In the genomic region with DNA sequence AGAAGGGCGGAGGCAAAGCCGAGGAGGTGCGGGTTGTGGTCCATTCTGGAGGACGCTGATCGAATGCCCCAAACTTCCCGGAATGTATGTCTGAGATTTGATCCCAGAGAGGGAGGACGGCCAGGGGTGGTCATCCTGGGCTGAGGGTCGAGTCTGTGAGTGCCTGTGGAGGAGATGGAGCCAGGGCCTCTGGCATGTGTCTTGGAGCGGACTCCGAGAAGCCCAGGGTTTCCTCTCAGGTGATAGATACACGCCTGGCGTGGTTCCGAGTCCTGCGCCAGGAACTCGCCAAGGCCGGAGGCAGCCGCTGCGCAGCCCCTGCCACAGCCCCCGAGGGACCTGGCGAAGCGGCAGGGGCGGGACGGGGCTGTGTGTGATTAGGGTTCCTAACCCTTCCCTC, we compare ENCODE assay signal across 9 cellular contexts. TPM values are rescaled to one million over a fixed set of nuclear protein-coding genes. Genes with fewer than 3 reads are reported as not detected.
A peak's percentile ranks its signal among the peaks of the same experiment; 100 is the strongest.
DNase-seq lines count a peak whose midpoint lies in the region; ATAC-seq, FAIRE-seq and TF ChIP-seq lines count a peak whose summit lies in the region.
"Had no signal": no experiment of that assay in that cellular context is flagged by ENCODE, and none has a peak within 500 bp of the region (broad histone marks: within the 10 kb centered on the region; RNA-seq: fewer than 3 reads in every experiment).

No MANE protein-coding gene starts in this region.

- H3K27ac ChIP-seq in right cardiac atrium (ENCODE audit: low read length) = peak overlapping the region; percentile 14
- no peak overlapping the region for H3K27ac ChIP-seq in psoas muscle

- peaks cover 7% of the 10 kb centered on the region for H3K27me3 Mint-ChIP-seq in brain

- H3K9me3 Mint-ChIP-seq in brain = peaks cover 80 to 83% (median 81%) of the 10 kb centered on the region in 5 experiments

- no peak for FAIRE-seq in HTR-8/SVneo (lab: Jason Lieb, UNC)

- peak overlapping the region in 3 of 5 experiments; percentile 93 to 97 (median 94) for H3K4me3 Mint-ChIP-seq in brain

- ATAC-seq in right cardiac atrium (peak; percentile 7 to 43), psoas muscle (peak in 1 of 4 donors; percentile 8)

- DNase-seq in BE2C = peak; percentile 15
- DNase-seq in right cardiac atrium = peak; percentile 23 to 79 (median 63)
- peak in 1 of 2 donors; percentile 18 for DNase-seq in psoas muscle
- no peak for DNase-seq in HuH-7 (ENCODE audit: low spot score)
- DNase-seq in GM10266 (ENCODE audit: extremely low spot score) = no peak
- DNase-seq in HTR-8/SVneo (ENCODE audit: insufficient read length, low spot score) = no peak
- DNase-seq in NOMO-1 (lab: John Stamatoyannopoulos, UW; ENCODE audit: unreplicated experiment in 2 of 2) = no peak

- WGBS in right cardiac atrium = 1% methylated on average over 23 of the region's 23 CpGs
- 1 to 2% (median 2%) methylated on average over 22 to 23 of the region's 23 CpGs for WGBS in psoas muscle, 3 donors

- TF ChIP-seq CTCF in BE2C (IDR thresholded peaks at IDR 0.05; ENCODE audit: low read depth, low read length) = no peak
- TF ChIP-seq CTCF in brain (conservative IDR thresholded peaks at IDR 0.05) = no peak
- no peak for TF ChIP-seq CTCF in psoas muscle (IDR thresholded peaks at IDR 0.05)
- no peak for TF ChIP-seq CTCF in GM10266 (IDR thresholded peaks at IDR 0.05; ENCODE audit: control insufficient read depth, insufficient read depth, low read depth, missing control alignments)

- peak overlapping the region in 3 of 5 experiments; percentile 71 to 98 (median 94) for H3K27ac Mint-ChIP-seq in brain
- H3K27ac Mint-ChIP-seq: IgD-negative memory B cell had no signal

- intact Hi-C loops in right cardiac atrium (cut with DNase I) (loop anchor here in 1 of 4 donors (10.0 kb wide), 1 partner anchor 83 kb away; the partner anchor contains the start of gene ZNF879), psoas muscle (cut with DNase I) (no loop called here)

- H3K4me1 Mint-ChIP-seq in brain = peaks cover 19% of the 10 kb centered on the region

- H3K36me3 Mint-ChIP-seq in brain = peaks cover 93% of the 10 kb centered on the region

- peaks cover 8% of the 10 kb centered on the region for H3K9me3 ChIP-seq in BE2C
- peaks cover 7% of the 10 kb centered on the region for H3K9me3 ChIP-seq in right cardiac atrium (ENCODE audit: control insufficient read depth, low read length)
- H3K9me3 ChIP-seq in psoas muscle = peaks cover 45% of the 10 kb centered on the region

- H3K4me1 ChIP-seq in BE2C (no peaks in the 10 kb centered on the region), right cardiac atrium (ENCODE audit: control insufficient read depth, insufficient read depth, low read length) (no peaks in the 10 kb centered on the region), psoas muscle (no peaks in the 10 kb centered on the region)

- peak overlapping the region; percentile 51 for H3K4me3 ChIP-seq in BE2C (ENCODE audit: low read depth, low read length)
- H3K4me3 ChIP-seq in right cardiac atrium (ENCODE audit: low read length) = peak overlapping the region; percentile 48
- H3K4me3 ChIP-seq in psoas muscle = peak overlapping the region; percentile 71

- H3K27me3 ChIP-seq in BE2C (no peaks in the 10 kb centered on the region), right cardiac atrium (ENCODE audit: control insufficient read depth, insufficient read depth) (no peaks in the 10 kb centered on the region), psoas muscle (ENCODE audit: insufficient read depth in 3 of 3, low read length in 2 of 3) (peaks cover 0 to 7% (median 3%) of the 10 kb centered on the region in 3 donors)

- H3K36me3 ChIP-seq in BE2C (no peaks in the 10 kb centered on the region), psoas muscle (ENCODE audit: insufficient read depth in 1 of 2, low read depth in 1 of 2) (peaks cover 0 to 1% of the 10 kb centered on the region in 2 donors)

RNA-seq across cellular contexts. Expression of gene ZNF454, which starts 0.4 kb away (rescaled TPM):
- 1.8 TPM for polyA plus RNA-seq in BE2C (2012; ENCODE audit: insufficient read depth, insufficient read length, low read depth)
- polyA plus RNA-seq in brain (ENCODE audit: insufficient read depth, low read depth, low replicate concordance) (3.4 TPM), right cardiac atrium (1.9 TPM), psoas muscle (under 1 TPM; 0.17 to 0.47 (median 0.35) TPM)
- total RNA-seq in right cardiac atrium (1 to 10 TPM; 2.9 to 3.4 (median 3.0) TPM), psoas muscle (under 1 TPM; 0.16 to 0.54 (median 0.36) TPM)
- polyA plus RNA-seq: IgD-negative memory B cell had no signal

RNA-seq across cellular contexts. Expression of gene ZFP2, which starts 45.6 kb away (rescaled TPM):
- 1.2 TPM for polyA plus RNA-seq in BE2C (2012; ENCODE audit: insufficient read depth, insufficient read length, low read depth)
- 0.95 TPM for polyA plus RNA-seq in brain (ENCODE audit: insufficient read depth, low read depth, low replicate concordance)
- total RNA-seq in right cardiac atrium = 1 to 10 TPM in 3 of 4 donors, under 1 TPM in 1; 0.91 to 1.5 (median 1.2) TPM
- 0.86 TPM for polyA plus RNA-seq in right cardiac atrium
- total RNA-seq in psoas muscle = 1 to 10 TPM in 3 of 4 donors, under 1 TPM in 1; 0.71 to 1.6 (median 1.2) TPM
- 1 to 10 TPM in 2 of 3 donors, under 1 TPM in 1; 0.48 to 4.4 (median 1.5) TPM for polyA plus RNA-seq in psoas muscle

RNA-seq across cellular contexts. Expression of gene GRM6, which starts 53.8 kb away (rescaled TPM):
- 1.1 TPM for polyA plus RNA-seq in BE2C (2012; ENCODE audit: insufficient read depth, insufficient read length, low read depth)
- polyA plus RNA-seq in brain (ENCODE audit: insufficient read depth, low read depth, low replicate concordance) (not detected), right cardiac atrium (under 0.01 TPM), psoas muscle (not detected)
- total RNA-seq in right cardiac atrium (not detected), psoas muscle (not detected)
- polyA plus RNA-seq: IgD-negative memory B cell had no signal

Comparison
In these comparisons a context has a peak if more than half of its experiments do, and no peak if none do; other contexts are left out.
1. DNase-seq: peak in BE2C (single experiment) and right cardiac atrium (3 of 3); none in HuH-7 (single experiment), GM10266 (single experiment), HTR-8/SVneo (single experiment) and NOMO-1 (0 of 2).
2. Peak in every context shown above with its lines, with median percentiles within 50 percentile points of each other: H3K4me3 ChIP-seq.